Comparison of ENCODE assay signal across 19 cellular contexts in the genomic region with DNA sequence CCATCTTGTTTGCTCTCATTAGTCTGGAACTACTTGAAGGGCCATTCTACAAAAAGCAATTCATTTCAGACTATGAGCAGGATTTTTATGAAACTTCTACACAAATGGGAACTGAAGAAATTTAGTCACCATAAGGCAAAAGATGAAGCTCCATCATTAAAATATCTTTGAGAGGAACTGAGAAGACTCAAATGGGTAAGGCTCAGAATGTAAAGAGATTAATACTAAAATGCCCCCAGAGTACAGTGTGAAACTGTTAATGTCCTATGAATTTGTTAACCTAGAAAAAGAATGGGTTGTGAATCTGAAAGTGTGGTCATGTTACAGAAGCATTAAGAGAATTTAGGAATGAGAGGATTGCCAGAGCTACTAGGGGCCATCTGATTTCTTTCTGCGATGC.
"Had no signal": no experiment of that assay in that cellular context is flagged by ENCODE, and none has a peak within 500 bp of the region (broad histone marks: within the 10 kb centered on the region; RNA-seq: fewer than 3 reads in every experiment).

No MANE protein-coding gene starts in this region.

- H3K4me1 Mint-ChIP-seq: central memory CD8-positive, alpha-beta T cell; stimulated activated naive B cell treated with anti-CD40 and anti-IgM and Interleukin-4, amounts not matched to agents 10 μg/mL and 1 μg/mL and 100 μg/mL, for 72 hours had no signal

- DNase-seq: dermis blood vessel endothelial cell; effector CD4-positive, alpha-beta T cell; gastrocnemius medialis; heart right ventricle; kidney glomerular epithelial cell; mucosa of descending colon; occipital lobe; psoas muscle; retina; right lobe of liver; stimulated activated CD4-positive, alpha-beta T cell treated with anti-CD3 and anti-CD28 coated beads, Interleukin-4, amount 100 ng/mL, for 24 hours; stimulated activated naive B cell treated with anti-CD40 and anti-IgM and Interleukin-4, amounts not matched to agents 10 μg/mL and 1 μg/mL and 100 μg/mL, for 72 hours; stomach; substantia nigra had no signal

- ATAC-seq: esophagus mucosa; gastrocnemius medialis; heart right ventricle; left lobe of liver; mucosa of descending colon; natural killer cell treated with Interleukin-12 subunit alpha and Interleukin-12 subunit beta and Interleukin-15 and Interleukin-18, amount 100 ng/mL, for 72 hours; psoas muscle; right lobe of liver had no signal

- H3K36me3 ChIP-seq: gastrocnemius medialis, heart right ventricle, right lobe of liver, stomach had no signal

- H3K4me1 ChIP-seq: gastrocnemius medialis, heart right ventricle, psoas muscle, right lobe of liver, stomach had no signal

- H3K27me3 Mint-ChIP-seq: central memory CD8-positive, alpha-beta T cell; natural killer cell treated with Interleukin-12 subunit alpha and Interleukin-12 subunit beta and Interleukin-15 and Interleukin-18, amount 100 ng/mL, for 72 hours; stimulated activated naive B cell treated with anti-CD40 and anti-IgM and Interleukin-4, amounts not matched to agents 10 μg/mL and 1 μg/mL and 100 μg/mL, for 72 hours had no signal

- H3K4me3 ChIP-seq: gastrocnemius medialis, heart right ventricle, mucosa of descending colon, psoas muscle, right lobe of liver, stomach had no signal

- H3K27me3 ChIP-seq: gastrocnemius medialis, heart right ventricle, right lobe of liver, stomach had no signal

- H3K9me3 ChIP-seq: gastrocnemius medialis, mucosa of descending colon, psoas muscle, right lobe of liver, stomach had no signal

- H3K36me3 Mint-ChIP-seq: stimulated activated naive B cell treated with anti-CD40 and anti-IgM and Interleukin-4, amounts not matched to agents 10 μg/mL and 1 μg/mL and 100 μg/mL, for 72 hours; type B pancreatic cell had no signal

- H3K27ac Mint-ChIP-seq: natural killer cell treated with Interleukin-12 subunit alpha and Interleukin-12 subunit beta and Interleukin-15 and Interleukin-18, amount 100 ng/mL, for 72 hours; stimulated activated naive B cell treated with anti-CD40 and anti-IgM and Interleukin-4, amounts not matched to agents 10 μg/mL and 1 μg/mL and 100 μg/mL, for 72 hours; type B pancreatic cell had no signal

- H3K27ac ChIP-seq: gastrocnemius medialis, heart right ventricle, psoas muscle, right lobe of liver, stomach had no signal

- H3K4me3 Mint-ChIP-seq: central memory CD8-positive, alpha-beta T cell; natural killer cell treated with Interleukin-12 subunit alpha and Interleukin-12 subunit beta and Interleukin-15 and Interleukin-18, amount 100 ng/mL, for 72 hours; stimulated activated naive B cell treated with anti-CD40 and anti-IgM and Interleukin-4, amounts not matched to agents 10 μg/mL and 1 μg/mL and 100 μg/mL, for 72 hours; type B pancreatic cell had no signal
